In genomic region chr1:152741656-152742055, GRCh38 we compare ENCODE assay signal across 35 cellular contexts. TPM values are rescaled to one million over a fixed set of nuclear protein-coding genes. Genes with fewer than 3 reads are reported as not detected.
"Had no signal": no experiment of that assay in that cellular context is flagged by ENCODE, and none has a peak within 500 bp of the region (broad histone marks: within the 10 kb centered on the region; RNA-seq: fewer than 3 reads in every experiment).

No MANE protein-coding gene starts in this region.

- H3K36me3 ChIP-seq: left lung, lower lobe of right lung, pancreas, prostate gland, sigmoid colon, spleen, stomach, thyroid gland, transverse colon, upper lobe of left lung, vagina had no signal

- H3K4me3 ChIP-seq: left lung, lower lobe of right lung, pancreas, prostate gland, sigmoid colon, spleen, stomach, testis, thyroid gland, transverse colon, upper lobe of left lung, vagina had no signal

- H3K4me3 Mint-ChIP-seq: immature natural killer cell; naive thymus-derived CD8-positive, alpha-beta T cell; nephron; neural crest cell; stimulated activated naive B cell treated with anti-CD40 and anti-IgM and Interleukin-4, amounts not matched to agents 10 μg/mL and 1 μg/mL and 100 μg/mL, for 72 hours had no signal

- H3K4me1 Mint-ChIP-seq: immature natural killer cell; naive thymus-derived CD8-positive, alpha-beta T cell; nephron; neural crest cell; stimulated activated naive B cell treated with anti-CD40 and anti-IgM and Interleukin-4, amounts not matched to agents 10 μg/mL and 1 μg/mL and 100 μg/mL, for 72 hours had no signal

- H3K36me3 Mint-ChIP-seq: immature natural killer cell; naive thymus-derived CD8-positive, alpha-beta T cell; stimulated activated naive B cell treated with anti-CD40 and anti-IgM and Interleukin-4, amounts not matched to agents 10 μg/mL and 1 μg/mL and 100 μg/mL, for 72 hours had no signal

- H3K9me3 ChIP-seq: left lung, lower lobe of right lung, pancreas, prostate gland, sigmoid colon, spleen, stomach, testis, thyroid gland, transverse colon, upper lobe of left lung, vagina had no signal

- FAIRE-seq: islet of Langerhans, kidney, pancreas, small intestine had no signal

- H3K27ac ChIP-seq: left lung, lower lobe of right lung, pancreas, prostate gland, sigmoid colon, spleen, stomach, testis, thyroid gland, transverse colon, upper lobe of left lung, vagina had no signal

- DNase-seq: hypothalamus; immature natural killer cell; kidney; left colon; left lung; lower lobe of right lung; mammary epithelial cell; mesenchymal stem cell; naive thymus-derived CD8-positive, alpha-beta T cell; nucleus accumbens; pancreas; posterior cingulate gyrus; retina; right cardiac atrium; sigmoid colon; small intestine; spleen; stimulated activated CD4-positive, alpha-beta T cell treated with anti-CD3 and anti-CD28 coated beads, Interleukin-4, amount 100 ng/mL, for 24 hours; stimulated activated CD8-positive, alpha-beta memory T cell treated with anti-CD3 and anti-CD28 coated beads, Interleukin-4, amount 100 ng/mL, for 48 hours; stimulated activated naive B cell treated with anti-CD40 and anti-IgM and Interleukin-4, amounts not matched to agents 10 μg/mL and 1 μg/mL and 100 μg/mL, for 72 hours; stimulated activated naive CD8-positive, alpha-beta T cell treated with anti-CD3 and anti-CD28 coated beads, Interleukin-15, Interleukin-2, amounts not matched to agents 100 U/mL and 50 U/mL, for 24 hours; stomach; testis; thyroid gland; transverse colon; upper lobe of left lung had no signal

- H3K9me3 Mint-ChIP-seq: stimulated activated naive B cell treated with anti-CD40 and anti-IgM and Interleukin-4, amounts not matched to agents 10 μg/mL and 1 μg/mL and 100 μg/mL, for 72 hours had no signal

- ATAC-seq: left colon; left lung; lower lobe of right lung; naive thymus-derived CD8-positive, alpha-beta T cell; pancreas; right cardiac atrium; stimulated activated naive B cell treated with anti-CD40 and anti-IgM and Interleukin-4, amounts not matched to agents 10 μg/mL and 1 μg/mL and 100 μg/mL, for 72 hours; stimulated activated naive CD8-positive, alpha-beta T cell treated with anti-CD3 and anti-CD28 coated beads, Interleukin-15, Interleukin-2, amounts not matched to agents 100 U/mL and 50 U/mL, for 24 hours had no signal

- H3K27me3 ChIP-seq: sigmoid colon, testis, thyroid gland, transverse colon, upper lobe of left lung, vagina had no signal

- H3K27ac Mint-ChIP-seq: immature natural killer cell; naive thymus-derived CD8-positive, alpha-beta T cell; nephron; stimulated activated naive B cell treated with anti-CD40 and anti-IgM and Interleukin-4, amounts not matched to agents 10 μg/mL and 1 μg/mL and 100 μg/mL, for 72 hours had no signal

- H3K4me1 ChIP-seq: left lung, lower lobe of right lung, pancreas, prostate gland, sigmoid colon, spleen, stomach, testis, thyroid gland, transverse colon, upper lobe of left lung, vagina had no signal

RNA-seq across cellular contexts. Expression of gene KPRP, which starts 16.2 kb away (rescaled TPM):
- total RNA-seq: kidney; left colon; left lung; liver; lower lobe of right lung; mucosa of gallbladder; naive thymus-derived CD8-positive, alpha-beta T cell; neural crest cell; osteoblast; pancreas; right cardiac atrium; sigmoid colon; spleen; stomach; testis; thyroid gland; transverse colon; upper lobe of left lung; urinary bladder had no signal
- polyA plus RNA-seq: immature natural killer cell; liver; naive thymus-derived CD8-positive, alpha-beta T cell; pancreas; right cardiac atrium; sigmoid colon; small intestine; spleen; urinary bladder had no signal

RNA-seq across cellular contexts. Expression of gene LCE1F, which starts 33.3 kb away (rescaled TPM):
- total RNA-seq: kidney; left colon; left lung; liver; lower lobe of right lung; mucosa of gallbladder; naive thymus-derived CD8-positive, alpha-beta T cell; neural crest cell; osteoblast; pancreas; prostate gland; right cardiac atrium; sigmoid colon; spleen; stomach; testis; thyroid gland; transverse colon; upper lobe of left lung; urinary bladder; vagina had no signal
- polyA plus RNA-seq: immature natural killer cell; liver; naive thymus-derived CD8-positive, alpha-beta T cell; pancreas; right cardiac atrium; sigmoid colon; small intestine; spleen; stomach; urinary bladder had no signal

RNA-seq across cellular contexts. Expression of gene LCE4A, which starts 33.7 kb away (rescaled TPM):
- total RNA-seq: kidney; left colon; left lung; liver; lower lobe of right lung; mammary epithelial cell; mucosa of gallbladder; naive thymus-derived CD8-positive, alpha-beta T cell; neural crest cell; osteoblast; pancreas; prostate gland; right cardiac atrium; sigmoid colon; spleen; stomach; testis; thyroid gland; transverse colon; upper lobe of left lung; urinary bladder; vagina had no signal
- polyA plus RNA-seq: immature natural killer cell; liver; mammary epithelial cell; naive thymus-derived CD8-positive, alpha-beta T cell; pancreas; right cardiac atrium; sigmoid colon; small intestine; spleen; stomach; urinary bladder had no signal

RNA-seq across cellular contexts. Expression of gene LCE2A, which starts 43.5 kb away (rescaled TPM):
- total RNA-seq: kidney; left colon; left lung; liver; lower lobe of right lung; mammary epithelial cell; mucosa of gallbladder; naive thymus-derived CD8-positive, alpha-beta T cell; neural crest cell; osteoblast; pancreas; prostate gland; right cardiac atrium; sigmoid colon; spleen; stomach; testis; thyroid gland; transverse colon; upper lobe of left lung; urinary bladder; vagina had no signal
- polyA plus RNA-seq: immature natural killer cell; liver; mammary epithelial cell; naive thymus-derived CD8-positive, alpha-beta T cell; pancreas; right cardiac atrium; sigmoid colon; spleen; stomach; urinary bladder had no signal

RNA-seq across cellular contexts. Expression of gene LCE1E, which starts 44.4 kb away (rescaled TPM):
- total RNA-seq: kidney; left colon; left lung; liver; lower lobe of right lung; mucosa of gallbladder; naive thymus-derived CD8-positive, alpha-beta T cell; neural crest cell; osteoblast; pancreas; prostate gland; right cardiac atrium; sigmoid colon; spleen; stomach; testis; thyroid gland; transverse colon; upper lobe of left lung; urinary bladder; vagina had no signal
- polyA plus RNA-seq: immature natural killer cell; liver; naive thymus-derived CD8-positive, alpha-beta T cell; pancreas; right cardiac atrium; sigmoid colon; small intestine; spleen; stomach had no signal
